Comparison of ENCODE assay signal across 1 cellular context in the genomic region with DNA sequence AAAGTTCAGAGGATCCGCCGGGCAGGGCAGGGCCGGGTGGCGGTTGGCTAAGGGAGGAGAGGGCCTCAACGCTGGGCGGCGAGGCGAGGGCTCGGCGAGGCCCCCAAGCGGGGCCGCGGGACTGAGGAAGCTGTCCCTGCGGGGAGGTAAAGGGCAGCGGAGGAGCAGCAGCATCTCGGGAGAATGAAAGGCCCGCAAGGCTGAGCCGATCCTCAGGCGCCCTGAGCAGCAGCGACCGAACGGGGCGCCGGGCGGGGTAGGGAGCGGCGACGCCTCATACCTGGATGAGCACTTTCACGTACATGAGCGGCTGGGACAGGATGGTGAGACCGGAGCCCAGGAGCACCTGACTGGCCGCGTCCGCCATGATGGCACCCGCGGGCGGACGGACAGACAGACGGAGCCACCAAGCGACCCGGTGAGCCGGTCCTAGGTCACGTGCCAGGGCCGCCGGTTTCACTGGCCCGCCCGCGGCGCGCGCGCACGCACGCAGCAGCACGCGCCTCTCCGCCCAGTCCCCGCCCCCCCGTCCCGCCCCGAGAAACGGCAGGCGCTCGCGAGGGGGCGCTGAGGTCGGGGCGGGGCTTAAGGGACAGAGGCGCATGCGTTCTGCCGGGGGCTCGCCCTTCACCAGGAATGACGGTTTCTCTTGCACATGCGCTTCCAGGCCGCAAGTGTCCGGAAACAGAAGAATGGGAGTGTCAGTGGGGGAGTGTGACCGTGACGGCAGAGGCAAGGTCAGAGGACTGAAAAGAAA.
TF ChIP-seq lines count a peak whose summit lies in the region.

A gene (minus strand): TSS at position 461 of the 757 bp plus-strand sequence. CDS start 94 bp downstream, at position 367.

TF ChIP-seq in neural cell, 6 proteins besides CTCF, POLR2A, EP300 and RAD21 (continued from another document):
- TF ChIP-seq, protein P1, sequence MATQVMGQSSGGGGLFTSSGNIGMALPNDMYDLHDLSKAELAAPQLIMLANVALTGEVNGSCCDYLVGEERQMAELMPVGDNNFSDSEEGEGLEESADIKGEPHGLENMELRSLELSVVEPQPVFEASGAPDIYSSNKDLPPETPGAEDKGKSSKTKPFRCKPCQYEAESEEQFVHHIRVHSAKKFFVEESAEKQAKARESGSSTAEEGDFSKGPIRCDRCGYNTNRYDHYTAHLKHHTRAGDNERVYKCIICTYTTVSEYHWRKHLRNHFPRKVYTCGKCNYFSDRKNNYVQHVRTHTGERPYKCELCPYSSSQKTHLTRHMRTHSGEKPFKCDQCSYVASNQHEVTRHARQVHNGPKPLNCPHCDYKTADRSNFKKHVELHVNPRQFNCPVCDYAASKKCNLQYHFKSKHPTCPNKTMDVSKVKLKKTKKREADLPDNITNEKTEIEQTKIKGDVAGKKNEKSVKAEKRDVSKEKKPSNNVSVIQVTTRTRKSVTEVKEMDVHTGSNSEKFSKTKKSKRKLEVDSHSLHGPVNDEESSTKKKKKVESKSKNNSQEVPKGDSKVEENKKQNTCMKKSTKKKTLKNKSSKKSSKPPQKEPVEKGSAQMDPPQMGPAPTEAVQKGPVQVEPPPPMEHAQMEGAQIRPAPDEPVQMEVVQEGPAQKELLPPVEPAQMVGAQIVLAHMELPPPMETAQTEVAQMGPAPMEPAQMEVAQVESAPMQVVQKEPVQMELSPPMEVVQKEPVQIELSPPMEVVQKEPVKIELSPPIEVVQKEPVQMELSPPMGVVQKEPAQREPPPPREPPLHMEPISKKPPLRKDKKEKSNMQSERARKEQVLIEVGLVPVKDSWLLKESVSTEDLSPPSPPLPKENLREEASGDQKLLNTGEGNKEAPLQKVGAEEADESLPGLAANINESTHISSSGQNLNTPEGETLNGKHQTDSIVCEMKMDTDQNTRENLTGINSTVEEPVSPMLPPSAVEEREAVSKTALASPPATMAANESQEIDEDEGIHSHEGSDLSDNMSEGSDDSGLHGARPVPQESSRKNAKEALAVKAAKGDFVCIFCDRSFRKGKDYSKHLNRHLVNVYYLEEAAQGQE (IDR thresholded peaks at IDR 0.05; ENCODE audit: borderline replicate concordance): peak; percentile 93
- TF ChIP-seq MXI1 (conservative IDR thresholded peaks at IDR 0.05; ENCODE audit: poor library complexity, severe bottlenecking): peak; percentile 89
